8 cellular contexts compared by ENCODE assay signal in the genomic region with DNA sequence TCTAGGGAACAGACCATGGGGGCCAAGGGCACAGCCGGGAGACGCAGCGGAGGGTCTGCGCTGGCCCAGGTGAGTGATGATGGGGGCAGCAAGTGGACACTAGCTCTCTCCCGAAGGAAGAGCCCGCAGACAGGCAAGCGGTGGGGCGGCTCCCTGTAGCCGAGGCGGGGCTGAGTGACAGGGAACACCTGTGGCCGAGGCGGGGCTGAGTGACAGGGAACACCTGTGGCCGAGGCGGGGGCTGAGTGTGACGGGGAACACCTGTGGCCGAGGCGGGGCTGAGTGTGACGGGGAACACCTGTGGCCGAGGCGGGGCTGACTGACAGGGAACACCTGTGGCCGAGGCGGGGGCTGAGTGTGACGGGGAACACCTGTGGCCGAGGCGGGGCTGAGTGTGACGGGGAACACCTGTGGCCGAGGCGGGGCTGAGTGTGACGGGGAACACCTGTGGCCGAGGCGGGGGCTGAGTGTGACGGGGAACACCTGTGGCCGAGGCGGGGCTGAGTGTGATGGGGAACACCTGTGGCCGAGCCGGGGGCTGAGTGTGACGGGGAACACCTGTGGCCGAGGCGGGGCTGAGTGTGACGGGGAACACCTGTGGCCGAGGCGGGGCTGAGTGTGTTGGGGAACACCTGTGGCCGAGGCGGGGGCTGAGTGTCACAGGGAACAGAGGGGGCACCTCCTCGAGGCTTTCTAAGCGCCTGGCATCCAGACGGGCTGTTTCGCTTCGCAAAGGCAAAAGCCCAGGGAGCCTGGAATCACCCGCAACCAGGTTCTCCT. TPM values are rescaled to one million over a fixed set of nuclear protein-coding genes. Genes with fewer than 3 reads are reported as not detected.
A peak's percentile ranks its signal among the peaks of the same experiment; 100 is the strongest.
DNase-seq lines count a peak whose midpoint lies in the region; ATAC-seq and TF ChIP-seq lines count a peak whose summit lies in the region.
"Not testable (repeated sequence)": the region's sequence is repeated elsewhere in the genome, so short reads cannot be mapped to it uniquely, and the experiment has no call there.
"Had no signal": no experiment of that assay in that cellular context is flagged by ENCODE, and none has a peak within 500 bp of the region (broad histone marks: within the 10 kb centered on the region; RNA-seq: fewer than 3 reads in every experiment).

No MANE protein-coding gene starts in this region.

- H3K27me3 Mint-ChIP-seq in activated CD4-positive, alpha-beta T cell treated with anti-CD3 and anti-CD28 coated beads for 36 hours = not testable (repeated sequence)

- H3K27me3 ChIP-seq in DOHH2 (ENCODE audit: control insufficient read depth, low read length); brain microvascular endothelial cell (replicated peaks): not testable (repeated sequence)

- TF ChIP-seq CTCF in DOHH2 (IDR thresholded peaks at IDR 0.05; ENCODE audit: low read depth, low read length, poor library complexity, severe bottlenecking); brain microvascular endothelial cell (IDR thresholded peaks at IDR 0.05; ENCODE audit: low read depth, low read length, missing control alignments); fibroblast of pulmonary artery (IDR thresholded peaks at IDR 0.05; ENCODE audit: low read length, missing control alignments); retinal pigment epithelial cell (conservative IDR thresholded peaks at IDR 0.05; ENCODE audit: low read depth, low read length): not testable (repeated sequence)

- not testable (repeated sequence) for H3K36me3 Mint-ChIP-seq in activated CD4-positive, alpha-beta T cell treated with anti-CD3 and anti-CD28 coated beads for 36 hours (ENCODE audit: low read depth)

- peak overlapping the region; percentile 78 for H3K4me3 Mint-ChIP-seq in activated CD4-positive, alpha-beta T cell treated with anti-CD3 and anti-CD28 coated beads for 36 hours

- CTCF ChIA-PET in activated CD4-positive, alpha-beta T cell treated with anti-CD3 and anti-CD28 coated beads for 36 hours (lab: Charles Lee) = interaction anchor here (1.9 kb wide), 1 partner anchor 28 kb away, joined by 6 read pairs; no protein-coding TSS in a partner anchor

- H3K36me3 ChIP-seq in DOHH2 (ENCODE audit: control insufficient read depth, low read length) (peaks cover 11% of the 10 kb centered on the region), brain microvascular endothelial cell (replicated peaks) (peaks cover 32% of the 10 kb centered on the region), mesodermal cell (ENCODE audit: control insufficient read depth, insufficient read depth, low read length) (peaks cover 39% of the 10 kb centered on the region)

- not testable (repeated sequence) for H3F3A ChIP-seq in DOHH2 (ENCODE audit: control insufficient read depth, insufficient read depth)

- not testable (repeated sequence) for H3K27ac ChIP-seq in DOHH2 (ENCODE audit: low read depth, low read length); brain microvascular endothelial cell; mesodermal cell (ENCODE audit: low read depth, low read length, severe bottlenecking)

- H3K9me3 Mint-ChIP-seq in activated CD4-positive, alpha-beta T cell treated with anti-CD3 and anti-CD28 coated beads for 36 hours (ENCODE audit: low read depth) = not testable (repeated sequence)

- peaks cover 12% of the 10 kb centered on the region for H3K79me2 ChIP-seq in DOHH2 (ENCODE audit: control insufficient read depth, low read length)

- peaks cover 19% of the 10 kb centered on the region for H3K4me1 ChIP-seq in DOHH2 (ENCODE audit: control insufficient read depth, low read length)
- not testable (repeated sequence) for H3K4me1 ChIP-seq in mesodermal cell (ENCODE audit: control insufficient read depth, insufficient read depth, low read length, poor library complexity, severe bottlenecking)

- peak; percentile 42 to 69 (median 65) for DNase-seq in NCI-H1417 (lab: John Stamatoyannopoulos, UW)
- not testable (repeated sequence) for DNase-seq in activated CD4-positive, alpha-beta T cell treated with anti-CD3 and anti-CD28 coated beads for 36 hours; brain microvascular endothelial cell; fibroblast of pulmonary artery (ENCODE audit: low read depth); retinal pigment epithelial cell (ENCODE audit: low read depth)

- not testable (repeated sequence) for H3K9me2 ChIP-seq in DOHH2 (replicated peaks; ENCODE audit: control insufficient read depth, low read length)

- not testable (repeated sequence) for H4K20me1 ChIP-seq in DOHH2 (ENCODE audit: control insufficient read depth, insufficient read depth, low read depth, low read length)

- peak overlapping the region; percentile 90 for H3K4me3 ChIP-seq in DOHH2 (ENCODE audit: low read length)
- peak overlapping the region; percentile 79 for H3K4me3 ChIP-seq in brain microvascular endothelial cell (ENCODE audit: low read depth, low read length)
- peak overlapping the region; percentile 79 for H3K4me3 ChIP-seq in fibroblast of pulmonary artery (replicated peaks; ENCODE audit: low read depth, low read length)
- peak overlapping the region; percentile 77 for H3K4me3 ChIP-seq in mesodermal cell (ENCODE audit: extremely low read depth, insufficient read depth, low read length, poor library complexity, severe bottlenecking)
- peak overlapping the region; percentile 84 for H3K4me3 ChIP-seq in retinal pigment epithelial cell (ENCODE audit: low read length)

- peak overlapping the region; percentile 79 for H3K4me2 ChIP-seq in DOHH2 (ENCODE audit: low read length)

- in situ Hi-C loops in brain microvascular endothelial cell (cut with HindIII; ENCODE audit: low pct_ligation_motif_present, low sequenced_read_pairs) = not testable (repeated sequence)

- intact Hi-C loops in activated CD4-positive, alpha-beta T cell treated with anti-CD3 and anti-CD28 coated beads for 36 hours (cut with DNase I, micrococcal nuclease) = loop anchor here (2.0 kb wide), 2 partner anchors 17 to 29 kb away; no protein-coding TSS in a partner anchor

- H3K4me1 Mint-ChIP-seq in activated CD4-positive, alpha-beta T cell treated with anti-CD3 and anti-CD28 coated beads for 36 hours = peaks cover 13% of the 10 kb centered on the region

- H3K27ac Mint-ChIP-seq in activated CD4-positive, alpha-beta T cell treated with anti-CD3 and anti-CD28 coated beads for 36 hours = not testable (repeated sequence)

- not testable (repeated sequence) for H3K9me3 ChIP-seq in DOHH2 (ENCODE audit: control insufficient read depth, insufficient read depth, low read length); mesodermal cell (ENCODE audit: control insufficient read depth, low read length)

- POLR2A ChIA-PET in activated CD4-positive, alpha-beta T cell treated with anti-CD3 and anti-CD28 coated beads for 36 hours (lab: Charles Lee) = interaction anchor here (0.6 kb wide), 1 partner anchor 11 kb away, joined by 5 read pairs; no protein-coding TSS in a partner anchor

- ATAC-seq in activated CD4-positive, alpha-beta T cell treated with anti-CD3 and anti-CD28 coated beads for 36 hours = not testable (repeated sequence)

- 90 to 94% methylated on average over 22 to 40 of the region's 50 CpGs for WGBS in mesodermal cell (ENCODE audit: insufficient coverage in 2 of 2), 2 experiments

RNA-seq across cellular contexts. Expression of a gene that starts 1.4 kb away (rescaled TPM):
- 10 to 100 TPM; 52.6 to 70.3 TPM for total RNA-seq in activated CD4-positive, alpha-beta T cell treated with anti-CD3 and anti-CD28 coated beads for 36 hours
- 69.1 TPM for polyA plus RNA-seq in mesodermal cell (2013, experiment 1 of 2)
- 50.7 TPM for polyA plus RNA-seq in mesodermal cell (2013, experiment 2 of 2)

RNA-seq across cellular contexts. Expression of a gene that starts 1.7 kb away (rescaled TPM):
- not detected for total RNA-seq in activated CD4-positive, alpha-beta T cell treated with anti-CD3 and anti-CD28 coated beads for 36 hours
- under 0.01 TPM for polyA plus RNA-seq in mesodermal cell (2013, experiment 1 of 2)
- polyA plus RNA-seq in mesodermal cell (2013, experiment 2 of 2) = under 0.01 TPM
- total RNA-seq: Right ventricle myocardium inferior had no signal

RNA-seq across cellular contexts. Expression of a gene that starts 21.4 kb away (rescaled TPM):
- total RNA-seq in activated CD4-positive, alpha-beta T cell treated with anti-CD3 and anti-CD28 coated beads for 36 hours = 10 to 100 TPM; 73.7 to 83.3 TPM
- polyA plus RNA-seq in mesodermal cell (2013, experiment 1 of 2) = 62.6 TPM
- 47.1 TPM for polyA plus RNA-seq in mesodermal cell (2013, experiment 2 of 2)

RNA-seq across cellular contexts. Expression of a gene that starts 25.5 kb away (rescaled TPM):
- 10 to 100 TPM; 14.3 to 18.4 TPM for total RNA-seq in activated CD4-positive, alpha-beta T cell treated with anti-CD3 and anti-CD28 coated beads for 36 hours
- polyA plus RNA-seq in mesodermal cell (2013, experiment 1 of 2) = not detected
- polyA plus RNA-seq in mesodermal cell (2013, experiment 2 of 2) = not detected
- total RNA-seq: Right ventricle myocardium inferior had no signal

RNA-seq across cellular contexts. Expression of a gene that starts 32.1 kb away (rescaled TPM):
- 1 to 10 TPM in 1 of 2 experiments, under 1 TPM in 1; 0.79 to 1.5 TPM for total RNA-seq in activated CD4-positive, alpha-beta T cell treated with anti-CD3 and anti-CD28 coated beads for 36 hours
- polyA plus RNA-seq in mesodermal cell (2013, experiment 1 of 2) = not detected
- 0.35 TPM for polyA plus RNA-seq in mesodermal cell (2013, experiment 2 of 2)
